Comparison of ENCODE assay signal across 14 cellular contexts in the genomic region with DNA sequence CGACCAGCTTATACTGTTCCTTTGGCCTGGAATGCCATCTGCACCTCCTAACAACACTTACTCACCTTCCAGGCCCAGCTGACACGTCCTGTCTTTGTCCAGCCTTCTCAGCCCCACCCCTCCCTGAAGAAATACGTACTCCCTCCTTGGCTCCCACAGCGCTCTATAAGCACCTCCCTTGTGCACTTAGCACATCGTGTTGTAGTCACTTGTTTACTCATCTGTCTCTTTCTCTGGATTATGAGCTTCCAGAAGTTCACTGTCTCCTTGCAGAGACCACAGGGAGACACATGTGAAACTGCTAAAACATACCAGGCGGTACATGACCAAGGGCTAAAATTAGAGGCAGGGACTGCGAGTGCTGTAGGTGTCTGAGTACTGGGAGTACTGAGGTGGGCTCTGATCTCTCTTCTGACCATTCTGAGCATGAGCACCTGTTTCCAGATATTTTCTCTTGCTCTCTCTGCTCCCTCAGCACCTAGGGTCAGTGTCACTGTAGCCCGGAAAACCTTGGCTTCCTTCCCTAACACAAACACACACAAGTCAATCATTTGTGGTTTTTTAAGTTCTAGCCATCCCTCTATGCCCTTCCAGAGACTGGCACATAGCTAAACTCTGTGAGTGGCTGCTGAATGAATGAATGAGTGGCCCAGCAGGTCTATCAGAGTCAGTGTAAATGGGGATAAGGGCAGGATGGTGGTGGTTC. TPM values are rescaled to one million over a fixed set of nuclear protein-coding genes. Genes with fewer than 3 reads are reported as not detected.
A peak's percentile ranks its signal among the peaks of the same experiment; 100 is the strongest.
DNase-seq lines count a peak whose midpoint lies in the region; ATAC-seq, FAIRE-seq and TF ChIP-seq lines count a peak whose summit lies in the region.
"Had no signal": no experiment of that assay in that cellular context is flagged by ENCODE, and none has a peak within 500 bp of the region (broad histone marks: within the 10 kb centered on the region; RNA-seq: fewer than 3 reads in every experiment).

No MANE protein-coding gene starts in this region.

- TF ChIP-seq EP300 in transverse colon (IDR thresholded peaks at IDR 0.05; ENCODE audit: low read depth) = no peak

- no peak overlapping the region for H2AK5ac ChIP-seq in H9 (ENCODE audit: insufficient read length, low read length)

- DNase-seq in Right ventricle myocardium superior = no peak
- DNase-seq in Right ventricle myocardium inferior (ENCODE audit: missing footprints) = no peak
- DNase-seq in astrocyte (ENCODE audit: low read depth) = peak; percentile 10
- peak; percentile 29 for DNase-seq in kidney glomerular epithelial cell (lab: John Stamatoyannopoulos, UW)
- peak; percentile 79 for DNase-seq in transverse colon
- DNase-seq in H9 = no peak
- no peak for DNase-seq in SK-N-DZ (ENCODE audit: low spot score)
- DNase-seq in natural killer cell = no peak
- DNase-seq: NCI-H2227 treated with DMSO at 0.1 percent for 48 hours; stimulated activated CD8-positive, alpha-beta memory T cell treated with anti-CD3 and anti-CD28 coated beads, Interleukin-4, amount 100 ng/mL, for 48 hours had no signal

- H2BK15ac ChIP-seq in H9 (ENCODE audit: low read depth, low read length) = no peak overlapping the region

- H3K36me3 ChIP-seq in astrocyte (ENCODE audit: insufficient read depth, low read length) (no peaks in the 10 kb centered on the region), transverse colon (no peaks in the 10 kb centered on the region)

- no peak overlapping the region for H2BK5ac ChIP-seq in H9 (ENCODE audit: insufficient read length, low read length)

- no peak for FAIRE-seq in astrocyte (lab: Jason Lieb, UNC)
- FAIRE-seq: G401.6 had no signal

- peaks cover 4% of the 10 kb centered on the region for H3K4me1 ChIP-seq in astrocyte (ENCODE audit: insufficient read depth, low read length)
- H3K4me1 ChIP-seq in transverse colon = peaks cover 6 to 42% (median 25%) of the 10 kb centered on the region in 4 donors
- no peaks in the 10 kb centered on the region for H3K4me1 ChIP-seq in H9 (ENCODE audit: insufficient read depth, low read length)

- TF ChIP-seq CTCF in astrocyte (IDR thresholded peaks at IDR 0.05; ENCODE audit: insufficient read depth, low read depth, low read length) (no peak), transverse colon (IDR thresholded peaks at IDR 0.05) (no peak), H9 (conservative IDR thresholded peaks at IDR 0.05) (no peak), natural killer cell (IDR thresholded peaks at IDR 0.05) (no peak)

- H2BK120ac ChIP-seq in H9 (ENCODE audit: low read depth, low read length, poor library complexity, severe bottlenecking) = no peak overlapping the region

- H4K8ac ChIP-seq in H9 (replicated peaks; ENCODE audit: insufficient read length, low read depth, low read length) = no peak overlapping the region

- no peak overlapping the region for H3T11ph ChIP-seq in H9 (ENCODE audit: low read length)

- peaks cover 13% of the 10 kb centered on the region for H3K4me1 Mint-ChIP-seq in astrocyte (ENCODE audit: low read depth, unreplicated experiment)
- H3K4me1 Mint-ChIP-seq in H9 = peaks cover 3 to 10% of the 10 kb centered on the region in 2 experiments; a peak in 2 of 4 replicates
- peaks cover 0 to 5% of the 10 kb centered on the region in 2 donors for H3K4me1 Mint-ChIP-seq in natural killer cell
- H3K4me1 Mint-ChIP-seq: central memory CD8-positive, alpha-beta T cell had no signal

- H3K23me2 ChIP-seq in H9 (ENCODE audit: insufficient read length, low read depth, low read length, poor library complexity, severe bottlenecking) = no peaks in the 10 kb centered on the region

- H3K79me1 ChIP-seq in H9 (ENCODE audit: insufficient read depth, low read depth, low read length, poor library complexity, severe bottlenecking) = no peaks in the 10 kb centered on the region

- no peak overlapping the region for H3K4me3 ChIP-seq in astrocyte (ENCODE audit: insufficient read depth, low read depth, low read length)
- no peak overlapping the region for H3K4me3 ChIP-seq in transverse colon
- H3K4me3 ChIP-seq: SK-N-MC had no signal

- H3K4me3 Mint-ChIP-seq in astrocyte (ENCODE audit: unreplicated experiment) (no peak overlapping the region), H9 (no peak overlapping the region), natural killer cell (no peak overlapping the region)
- H3K4me3 Mint-ChIP-seq: central memory CD8-positive, alpha-beta T cell had no signal

- H3K27me3 ChIP-seq in astrocyte (ENCODE audit: insufficient read depth, low read length) = peaks cover 10% of the 10 kb centered on the region
- H3K27me3 ChIP-seq in transverse colon = no peaks in the 10 kb centered on the region
- H3K27me3 ChIP-seq in H9 (ENCODE audit: insufficient read depth, low read length) = no peaks in the 10 kb centered on the region

- WGBS in transverse colon (ENCODE audit: low coverage in 1 of 2), 2 donors = 24 to 33% methylated on average over 1 to 8 of the region's 8 CpGs
- WGBS in H9 (ENCODE audit: extremely low coverage, insufficient read length, low lambda C conversion rate) = no CpG with 5 or more reads among the region's 8 CpGs

- no peak overlapping the region for H2BK20ac ChIP-seq in H9 (ENCODE audit: low read depth, low read length, poor library complexity, severe bottlenecking)

- H3K27me3 Mint-ChIP-seq in astrocyte (ENCODE audit: low read depth, unreplicated experiment) (peaks cover 23% of the 10 kb centered on the region), H9 (ENCODE audit: low read depth) (peaks cover 49% of the 10 kb centered on the region), natural killer cell (ENCODE audit: low read depth in 2 of 2) (peaks cover 7 to 12% of the 10 kb centered on the region in 2 donors)

- H3K27ac ChIP-seq in astrocyte (ENCODE audit: low read depth, low read length) = no peak overlapping the region
- H3K27ac ChIP-seq in transverse colon = peak overlapping the region; percentile 70 to 79 (median 75)
- no peak overlapping the region for H3K27ac ChIP-seq in H9 (ENCODE audit: insufficient read length, low read depth, low read length)
- H3K27ac ChIP-seq: SK-N-MC had no signal

- H3K18ac ChIP-seq in H9 (ENCODE audit: insufficient read length, low read depth, low read length) = no peak overlapping the region

- H3K4ac ChIP-seq in H9 (ENCODE audit: low read depth, low read length) = no peak overlapping the region

- no peaks in the 10 kb centered on the region for H3K79me2 ChIP-seq in astrocyte (ENCODE audit: insufficient read depth, low read length)
- H3K79me2 ChIP-seq in H9 (ENCODE audit: insufficient read depth, low read length) = no peaks in the 10 kb centered on the region

- no peak overlapping the region for H3K14ac ChIP-seq in H9 (ENCODE audit: insufficient read depth, low read length)

- no peak overlapping the region for H2BK12ac ChIP-seq in H9 (ENCODE audit: insufficient read length, low read depth, low read length)

- no peaks in the 10 kb centered on the region for H3K9me3 ChIP-seq in astrocyte (ENCODE audit: insufficient read depth, low read depth, low read length)
- H3K9me3 ChIP-seq in transverse colon = no peaks in the 10 kb centered on the region
- no peaks in the 10 kb centered on the region for H3K9me3 ChIP-seq in H9 (ENCODE audit: control insufficient read depth, low read depth, low read length)

- H4K5ac ChIP-seq in H9 (ENCODE audit: insufficient read length, low read depth, low read length) = no peak overlapping the region

- H3K9me3 Mint-ChIP-seq in astrocyte (ENCODE audit: unreplicated experiment) (peaks cover 2% of the 10 kb centered on the region), H9 (no peaks in the 10 kb centered on the region), natural killer cell (no peaks in the 10 kb centered on the region)
- H3K9me3 Mint-ChIP-seq: activated T-helper 2 cell treated with anti-CD3 and anti-CD28 coated beads, Interferon-gamma antibody, Interleukin-2, Interleukin-4, amounts not matched to agents 10 μg/mL and 5 μg/mL and 100 μg/mL, durations not matched to agents 14 hours and 24 hours and 36 hours; central memory CD8-positive, alpha-beta T cell had no signal

- H3K9ac ChIP-seq in astrocyte (ENCODE audit: low read length) (no peak overlapping the region), H9 (ENCODE audit: extremely low read depth, insufficient read length, low read length) (no peak overlapping the region)

- H4K20me1 ChIP-seq in astrocyte (ENCODE audit: insufficient read depth, low read length) (no peaks in the 10 kb centered on the region), H9 (ENCODE audit: control insufficient read depth, insufficient read depth, insufficient read length) (peaks cover 2% of the 10 kb centered on the region)

- ATAC-seq in Right ventricle myocardium superior (ENCODE audit: poor library complexity) = peak; percentile 19
- no peak for ATAC-seq in Right ventricle myocardium inferior
- no peak for ATAC-seq in natural killer cell

- H2AFZ ChIP-seq in astrocyte (ENCODE audit: low read depth, low read length) (no peak overlapping the region), H9 (ENCODE audit: low read length) (no peak overlapping the region)

- intact Hi-C loops in Right ventricle myocardium superior (cut with DNase I) = no loop called here
- intact Hi-C loops in Right ventricle myocardium inferior (cut with DNase I) = no loop called here
- intact Hi-C loops in transverse colon (cut with DNase I; ENCODE audit: low total_unique reads) = no loop called here
- intact Hi-C loops in natural killer cell (cut with micrococcal nuclease) = no loop called here

- no peak overlapping the region for H4K91ac ChIP-seq in H9 (ENCODE audit: insufficient read length, low read depth, low read length)

- in situ Hi-C loops in transverse colon (cut with MboI; ENCODE audit: low pct_ligation_motif_present in 1 of 4, low pct_unique_long_range_greater_than_20kb in 1 of 4, low sequenced_read_pairs in 3 of 4) = no loop called here

- no peak overlapping the region for H3K56ac ChIP-seq in H9 (ENCODE audit: insufficient read length, low read depth, low read length)

- peaks cover 8% of the 10 kb centered on the region for H3K36me3 Mint-ChIP-seq in astrocyte (ENCODE audit: low read depth, unreplicated experiment)
- no peaks in the 10 kb centered on the region for H3K36me3 Mint-ChIP-seq in H9 (ENCODE audit: insufficient read depth in 1 of 3, low read depth in 3 of 3)
- no peaks in the 10 kb centered on the region for H3K36me3 Mint-ChIP-seq in natural killer cell

- H3K27ac Mint-ChIP-seq in astrocyte (ENCODE audit: unreplicated experiment) (peak overlapping the region; percentile 28), H9 (no peak overlapping the region; a peak in 2 of 7 replicates), natural killer cell (no peak overlapping the region)
- H3K27ac Mint-ChIP-seq: activated T-helper 2 cell treated with anti-CD3 and anti-CD28 coated beads, Interferon-gamma antibody, Interleukin-2, Interleukin-4, amounts not matched to agents 10 μg/mL and 5 μg/mL and 100 μg/mL, durations not matched to agents 14 hours and 24 hours and 36 hours had no signal

- no peak overlapping the region for H3K23ac ChIP-seq in H9 (ENCODE audit: insufficient read length, low read depth, low read length)

- TF ChIP-seq POLR2A in transverse colon (IDR thresholded peaks at IDR 0.05) = peak; percentile 65

- H3K4me2 ChIP-seq in astrocyte (ENCODE audit: low read length) (no peak overlapping the region), H9 (ENCODE audit: insufficient read depth, insufficient read length, low read length) (no peak overlapping the region)

RNA-seq across cellular contexts. Expression of a gene that starts 5.1 kb away (rescaled TPM):
- not detected for total RNA-seq in Right ventricle myocardium superior
- total RNA-seq in Right ventricle myocardium inferior = not detected
- not detected in 2 replicates for total RNA-seq in astrocyte
- under 1 TPM in 2 of 4 donors, not detected in 2; 0.32 to 0.41 TPM for total RNA-seq in transverse colon
- not detected in 2 replicates for total RNA-seq in H9 (2021)
- polyA plus RNA-seq in SK-N-DZ (2014; cell fraction: cytosol; rRNA removed) = 0.05 TPM in 1 of 2 replicates, not detected in the other
- not detected in 2 replicates for polyA plus RNA-seq in SK-N-DZ (2014; cell fraction: nucleus; rRNA removed)
- under 1 TPM in 2 of 3 donors, not detected in 1; 0.35 to 0.60 TPM for total RNA-seq in natural killer cell

RNA-seq across cellular contexts. Expression of a gene that starts 5.2 kb away (rescaled TPM):
- total RNA-seq in Right ventricle myocardium superior (0.16 TPM), Right ventricle myocardium inferior (0.35 TPM), astrocyte (0.34 and 0.36 TPM in 2 replicates), transverse colon (1 to 10 TPM in 3 of 4 donors, not detected in 1; 1.9 to 4.6 (median 4.5) TPM), H9 (2021) (0.35 and 0.44 TPM in 2 replicates), natural killer cell (under 1 TPM; 0.30 to 0.92 (median 0.32) TPM)
- polyA plus RNA-seq in SK-N-DZ (2014; cell fraction: cytosol; rRNA removed) = 0.28 TPM in 1 of 2 replicates, not detected in the other
- polyA plus RNA-seq in SK-N-DZ (2014; cell fraction: nucleus; rRNA removed) = 0.19 and 2.3 TPM in 2 replicates

RNA-seq across cellular contexts. Expression of a gene that starts 12.4 kb away (rescaled TPM):
- total RNA-seq in Right ventricle myocardium superior = 77.6 TPM
- total RNA-seq in Right ventricle myocardium inferior = 101 TPM
- 66.8 and 68.3 TPM in 2 replicates for total RNA-seq in astrocyte
- 100 to 1,000 TPM in 3 of 4 donors, 10 to 100 TPM in 1; 90.6 to 196 (median 115) TPM for total RNA-seq in transverse colon
- 29.6 and 30.6 TPM in 2 replicates for total RNA-seq in H9 (2021)
- polyA plus RNA-seq in SK-N-DZ (2014; cell fraction: cytosol; rRNA removed) = 55.4 and 55.5 TPM in 2 replicates
- 227 and 243 TPM in 2 replicates for polyA plus RNA-seq in SK-N-DZ (2014; cell fraction: nucleus; rRNA removed)
- 10 to 100 TPM; 54.6 to 83.2 (median 64.7) TPM for total RNA-seq in natural killer cell

RNA-seq across cellular contexts. Expression of a gene that starts 24.8 kb away (rescaled TPM):
- total RNA-seq in Right ventricle myocardium superior = 2.6 TPM
- total RNA-seq in Right ventricle myocardium inferior = 2.1 TPM
- 11.8 TPM in 2 replicates for total RNA-seq in astrocyte
- total RNA-seq in transverse colon = 10 to 100 TPM; 18.3 to 57.2 (median 37.2) TPM
- total RNA-seq in H9 (2021) = 11.7 and 11.8 TPM in 2 replicates
- 12.7 and 13.3 TPM in 2 replicates for polyA plus RNA-seq in SK-N-DZ (2014; cell fraction: cytosol; rRNA removed)
- 9.2 and 10.1 TPM in 2 replicates for polyA plus RNA-seq in SK-N-DZ (2014; cell fraction: nucleus; rRNA removed)
- 1 to 10 TPM; 4.6 to 6.8 (median 5.5) TPM for total RNA-seq in natural killer cell

RNA-seq across cellular contexts. Expression of a gene that starts 36.2 kb away (rescaled TPM):
- total RNA-seq in Right ventricle myocardium superior = 44.1 TPM
- 53.3 TPM for total RNA-seq in Right ventricle myocardium inferior
- total RNA-seq in astrocyte = 46.1 and 47.5 TPM in 2 replicates
- 100 to 1,000 TPM in 3 of 4 donors, 10 to 100 TPM in 1; 85.2 to 513 (median 272) TPM for total RNA-seq in transverse colon
- total RNA-seq in H9 (2021) = 33.5 and 38.3 TPM in 2 replicates
- polyA plus RNA-seq in SK-N-DZ (2014; cell fraction: cytosol; rRNA removed) = 4.1 and 4.9 TPM in 2 replicates
- 8.2 and 11.4 TPM in 2 replicates for polyA plus RNA-seq in SK-N-DZ (2014; cell fraction: nucleus; rRNA removed)
- total RNA-seq in natural killer cell = 10 to 100 TPM; 61.2 to 75.4 (median 63.3) TPM

Comparison
In these comparisons a context has a peak if more than half of its experiments do, and no peak if none do; other contexts are left out.
1. DNase-seq: peak in astrocyte (single experiment), kidney glomerular epithelial cell (single experiment) and transverse colon (single experiment); none in Right ventricle myocardium superior (single experiment), Right ventricle myocardium inferior (single experiment), H9 (single experiment), SK-N-DZ (single experiment) and natural killer cell (single experiment).
2. H3K27ac ChIP-seq: peak in transverse colon (4 of 4); none in astrocyte (single experiment) and H9 (single experiment).